Comparison of ENCODE assay signal across 1 cellular context in the genomic region with DNA sequence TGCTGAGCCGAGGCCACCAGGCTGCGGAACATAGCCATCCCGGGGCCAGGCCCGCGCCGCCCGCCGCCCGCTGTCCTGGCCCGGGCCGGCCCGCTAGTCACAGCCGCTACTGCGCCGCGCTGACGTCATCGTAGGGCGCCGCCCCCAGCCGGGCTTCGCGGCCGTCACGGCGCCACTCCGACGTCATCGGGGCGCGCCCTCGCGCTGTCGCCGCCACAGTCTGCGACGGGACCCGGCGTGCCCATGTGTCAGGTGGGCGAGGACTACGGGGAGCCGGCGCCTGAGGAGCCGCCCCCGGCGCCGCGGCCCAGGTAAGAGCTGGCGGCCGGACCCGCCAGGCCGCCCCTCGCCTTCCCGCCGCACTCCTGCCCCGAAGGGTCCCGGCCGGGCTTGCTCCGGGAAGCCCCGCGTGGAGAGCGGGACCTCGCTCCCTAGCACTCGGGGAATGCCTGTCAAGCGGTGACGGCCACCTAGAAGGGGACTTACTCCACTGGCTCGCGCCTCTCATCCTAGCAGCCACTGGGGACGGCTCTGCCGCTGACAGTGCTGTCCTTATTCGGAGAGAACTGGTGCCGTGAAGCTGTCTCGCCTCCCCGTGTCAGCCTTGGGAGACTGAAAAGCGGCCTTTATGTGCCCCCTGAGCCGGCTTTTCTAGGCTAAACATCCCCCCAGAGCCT.
TF ChIP-seq lines count a peak whose summit lies in the region.

A gene (plus strand): TSS at position 216 of the 677 bp plus-strand sequence. CDS start 28 bp downstream, at position 244.
A gene with protein sequence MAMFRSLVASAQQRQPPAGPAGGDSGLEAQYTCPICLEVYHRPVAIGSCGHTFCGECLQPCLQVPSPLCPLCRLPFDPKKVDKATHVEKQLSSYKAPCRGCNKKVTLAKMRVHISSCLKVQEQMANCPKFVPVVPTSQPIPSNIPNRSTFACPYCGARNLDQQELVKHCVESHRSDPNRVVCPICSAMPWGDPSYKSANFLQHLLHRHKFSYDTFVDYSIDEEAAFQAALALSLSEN (minus strand): TSS at position 121 of the 677 bp plus-strand sequence. CDS start 83 bp downstream, at position 38.

TF ChIP-seq in HepG2, 621 proteins besides CTCF, POLR2A, EP300 and RAD21 (continued from another document and continues in another):
- TF ChIP-seq, protein P1, sequence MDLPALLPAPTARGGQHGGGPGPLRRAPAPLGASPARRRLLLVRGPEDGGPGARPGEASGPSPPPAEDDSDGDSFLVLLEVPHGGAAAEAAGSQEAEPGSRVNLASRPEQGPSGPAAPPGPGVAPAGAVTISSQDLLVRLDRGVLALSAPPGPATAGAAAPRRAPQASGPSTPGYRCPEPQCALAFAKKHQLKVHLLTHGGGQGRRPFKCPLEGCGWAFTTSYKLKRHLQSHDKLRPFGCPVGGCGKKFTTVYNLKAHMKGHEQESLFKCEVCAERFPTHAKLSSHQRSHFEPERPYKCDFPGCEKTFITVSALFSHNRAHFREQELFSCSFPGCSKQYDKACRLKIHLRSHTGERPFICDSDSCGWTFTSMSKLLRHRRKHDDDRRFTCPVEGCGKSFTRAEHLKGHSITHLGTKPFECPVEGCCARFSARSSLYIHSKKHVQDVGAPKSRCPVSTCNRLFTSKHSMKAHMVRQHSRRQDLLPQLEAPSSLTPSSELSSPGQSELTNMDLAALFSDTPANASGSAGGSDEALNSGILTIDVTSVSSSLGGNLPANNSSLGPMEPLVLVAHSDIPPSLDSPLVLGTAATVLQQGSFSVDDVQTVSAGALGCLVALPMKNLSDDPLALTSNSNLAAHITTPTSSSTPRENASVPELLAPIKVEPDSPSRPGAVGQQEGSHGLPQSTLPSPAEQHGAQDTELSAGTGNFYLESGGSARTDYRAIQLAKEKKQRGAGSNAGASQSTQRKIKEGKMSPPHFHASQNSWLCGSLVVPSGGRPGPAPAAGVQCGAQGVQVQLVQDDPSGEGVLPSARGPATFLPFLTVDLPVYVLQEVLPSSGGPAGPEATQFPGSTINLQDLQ (CRISPR knock-in tag; IDR thresholded peaks at IDR 0.05) = peak; percentile 74; the same call in 1 of the 2 replicates
- TF ChIP-seq SIN3A (IDR thresholded peaks at IDR 0.05; ENCODE audit: borderline replicate concordance, low read depth, low read length) = peak; percentile 99
- no peak for TF ChIP-seq RCOR2 (CRISPR knock-in tag; IDR thresholded peaks at IDR 0.05)
- TF ChIP-seq ZNF563 (CRISPR knock-in tag; IDR thresholded peaks at IDR 0.05) = peak; percentile 77
- TF ChIP-seq ZNF17 (CRISPR knock-in tag; IDR thresholded peaks at IDR 0.05) = no peak
- no peak for TF ChIP-seq ZNF75D (CRISPR knock-in tag; IDR thresholded peaks at IDR 0.05; ENCODE audit: borderline replicate concordance)
- TF ChIP-seq GLI4 (CRISPR knock-in tag; IDR thresholded peaks at IDR 0.05; ENCODE audit: borderline replicate concordance) = no peak
- TF ChIP-seq GATAD2A (CRISPR knock-in tag; IDR thresholded peaks at IDR 0.05) = no peak
- TF ChIP-seq, protein P2, sequence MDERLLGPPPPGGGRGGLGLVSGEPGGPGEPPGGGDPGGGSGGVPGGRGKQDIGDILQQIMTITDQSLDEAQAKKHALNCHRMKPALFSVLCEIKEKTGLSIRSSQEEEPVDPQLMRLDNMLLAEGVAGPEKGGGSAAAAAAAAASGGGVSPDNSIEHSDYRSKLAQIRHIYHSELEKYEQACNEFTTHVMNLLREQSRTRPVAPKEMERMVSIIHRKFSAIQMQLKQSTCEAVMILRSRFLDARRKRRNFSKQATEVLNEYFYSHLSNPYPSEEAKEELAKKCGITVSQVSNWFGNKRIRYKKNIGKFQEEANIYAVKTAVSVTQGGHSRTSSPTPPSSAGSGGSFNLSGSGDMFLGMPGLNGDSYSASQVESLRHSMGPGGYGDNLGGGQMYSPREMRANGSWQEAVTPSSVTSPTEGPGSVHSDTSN (CRISPR knock-in tag; IDR thresholded peaks at IDR 0.05) = no peak
- TF ChIP-seq, protein P3, sequence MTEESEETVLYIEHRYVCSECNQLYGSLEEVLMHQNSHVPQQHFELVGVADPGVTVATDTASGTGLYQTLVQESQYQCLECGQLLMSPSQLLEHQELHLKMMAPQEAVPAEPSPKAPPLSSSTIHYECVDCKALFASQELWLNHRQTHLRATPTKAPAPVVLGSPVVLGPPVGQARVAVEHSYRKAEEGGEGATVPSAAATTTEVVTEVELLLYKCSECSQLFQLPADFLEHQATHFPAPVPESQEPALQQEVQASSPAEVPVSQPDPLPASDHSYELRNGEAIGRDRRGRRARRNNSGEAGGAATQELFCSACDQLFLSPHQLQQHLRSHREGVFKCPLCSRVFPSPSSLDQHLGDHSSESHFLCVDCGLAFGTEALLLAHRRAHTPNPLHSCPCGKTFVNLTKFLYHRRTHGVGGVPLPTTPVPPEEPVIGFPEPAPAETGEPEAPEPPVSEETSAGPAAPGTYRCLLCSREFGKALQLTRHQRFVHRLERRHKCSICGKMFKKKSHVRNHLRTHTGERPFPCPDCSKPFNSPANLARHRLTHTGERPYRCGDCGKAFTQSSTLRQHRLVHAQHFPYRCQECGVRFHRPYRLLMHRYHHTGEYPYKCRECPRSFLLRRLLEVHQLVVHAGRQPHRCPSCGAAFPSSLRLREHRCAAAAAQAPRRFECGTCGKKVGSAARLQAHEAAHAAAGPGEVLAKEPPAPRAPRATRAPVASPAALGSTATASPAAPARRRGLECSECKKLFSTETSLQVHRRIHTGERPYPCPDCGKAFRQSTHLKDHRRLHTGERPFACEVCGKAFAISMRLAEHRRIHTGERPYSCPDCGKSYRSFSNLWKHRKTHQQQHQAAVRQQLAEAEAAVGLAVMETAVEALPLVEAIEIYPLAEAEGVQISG (CRISPR knock-in tag; IDR thresholded peaks at IDR 0.05) = peak; percentile 94
- TF ChIP-seq, protein P4, sequence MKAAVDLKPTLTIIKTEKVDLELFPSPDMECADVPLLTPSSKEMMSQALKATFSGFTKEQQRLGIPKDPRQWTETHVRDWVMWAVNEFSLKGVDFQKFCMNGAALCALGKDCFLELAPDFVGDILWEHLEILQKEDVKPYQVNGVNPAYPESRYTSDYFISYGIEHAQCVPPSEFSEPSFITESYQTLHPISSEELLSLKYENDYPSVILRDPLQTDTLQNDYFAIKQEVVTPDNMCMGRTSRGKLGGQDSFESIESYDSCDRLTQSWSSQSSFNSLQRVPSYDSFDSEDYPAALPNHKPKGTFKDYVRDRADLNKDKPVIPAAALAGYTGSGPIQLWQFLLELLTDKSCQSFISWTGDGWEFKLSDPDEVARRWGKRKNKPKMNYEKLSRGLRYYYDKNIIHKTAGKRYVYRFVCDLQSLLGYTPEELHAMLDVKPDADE (CRISPR knock-in tag; IDR thresholded peaks at IDR 0.05) = no peak
- TF ChIP-seq, protein P5, sequence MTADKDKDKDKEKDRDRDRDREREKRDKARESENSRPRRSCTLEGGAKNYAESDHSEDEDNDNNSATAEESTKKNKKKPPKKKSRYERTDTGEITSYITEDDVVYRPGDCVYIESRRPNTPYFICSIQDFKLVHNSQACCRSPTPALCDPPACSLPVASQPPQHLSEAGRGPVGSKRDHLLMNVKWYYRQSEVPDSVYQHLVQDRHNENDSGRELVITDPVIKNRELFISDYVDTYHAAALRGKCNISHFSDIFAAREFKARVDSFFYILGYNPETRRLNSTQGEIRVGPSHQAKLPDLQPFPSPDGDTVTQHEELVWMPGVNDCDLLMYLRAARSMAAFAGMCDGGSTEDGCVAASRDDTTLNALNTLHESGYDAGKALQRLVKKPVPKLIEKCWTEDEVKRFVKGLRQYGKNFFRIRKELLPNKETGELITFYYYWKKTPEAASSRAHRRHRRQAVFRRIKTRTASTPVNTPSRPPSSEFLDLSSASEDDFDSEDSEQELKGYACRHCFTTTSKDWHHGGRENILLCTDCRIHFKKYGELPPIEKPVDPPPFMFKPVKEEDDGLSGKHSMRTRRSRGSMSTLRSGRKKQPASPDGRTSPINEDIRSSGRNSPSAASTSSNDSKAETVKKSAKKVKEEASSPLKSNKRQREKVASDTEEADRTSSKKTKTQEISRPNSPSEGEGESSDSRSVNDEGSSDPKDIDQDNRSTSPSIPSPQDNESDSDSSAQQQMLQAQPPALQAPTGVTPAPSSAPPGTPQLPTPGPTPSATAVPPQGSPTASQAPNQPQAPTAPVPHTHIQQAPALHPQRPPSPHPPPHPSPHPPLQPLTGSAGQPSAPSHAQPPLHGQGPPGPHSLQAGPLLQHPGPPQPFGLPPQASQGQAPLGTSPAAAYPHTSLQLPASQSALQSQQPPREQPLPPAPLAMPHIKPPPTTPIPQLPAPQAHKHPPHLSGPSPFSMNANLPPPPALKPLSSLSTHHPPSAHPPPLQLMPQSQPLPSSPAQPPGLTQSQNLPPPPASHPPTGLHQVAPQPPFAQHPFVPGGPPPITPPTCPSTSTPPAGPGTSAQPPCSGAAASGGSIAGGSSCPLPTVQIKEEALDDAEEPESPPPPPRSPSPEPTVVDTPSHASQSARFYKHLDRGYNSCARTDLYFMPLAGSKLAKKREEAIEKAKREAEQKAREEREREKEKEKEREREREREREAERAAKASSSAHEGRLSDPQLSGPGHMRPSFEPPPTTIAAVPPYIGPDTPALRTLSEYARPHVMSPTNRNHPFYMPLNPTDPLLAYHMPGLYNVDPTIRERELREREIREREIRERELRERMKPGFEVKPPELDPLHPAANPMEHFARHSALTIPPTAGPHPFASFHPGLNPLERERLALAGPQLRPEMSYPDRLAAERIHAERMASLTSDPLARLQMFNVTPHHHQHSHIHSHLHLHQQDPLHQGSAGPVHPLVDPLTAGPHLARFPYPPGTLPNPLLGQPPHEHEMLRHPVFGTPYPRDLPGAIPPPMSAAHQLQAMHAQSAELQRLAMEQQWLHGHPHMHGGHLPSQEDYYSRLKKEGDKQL (CRISPR knock-in tag; IDR thresholded peaks at IDR 0.05; ENCODE audit: low read depth) = 0 out of 2 replicates have a peak, but pooled peaks have one; percentile 51
- peak; percentile 47 for TF ChIP-seq ZBTB7B (CRISPR knock-in tag; IDR thresholded peaks at IDR 0.05)
- no peak for TF ChIP-seq IKZF1 (IDR thresholded peaks at IDR 0.05)
- TF ChIP-seq, protein P6, sequence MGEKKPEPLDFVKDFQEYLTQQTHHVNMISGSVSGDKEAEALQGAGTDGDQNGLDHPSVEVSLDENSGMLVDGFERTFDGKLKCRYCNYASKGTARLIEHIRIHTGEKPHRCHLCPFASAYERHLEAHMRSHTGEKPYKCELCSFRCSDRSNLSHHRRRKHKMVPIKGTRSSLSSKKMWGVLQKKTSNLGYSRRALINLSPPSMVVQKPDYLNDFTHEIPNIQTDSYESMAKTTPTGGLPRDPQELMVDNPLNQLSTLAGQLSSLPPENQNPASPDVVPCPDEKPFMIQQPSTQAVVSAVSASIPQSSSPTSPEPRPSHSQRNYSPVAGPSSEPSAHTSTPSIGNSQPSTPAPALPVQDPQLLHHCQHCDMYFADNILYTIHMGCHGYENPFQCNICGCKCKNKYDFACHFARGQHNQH (CRISPR knock-in tag; IDR thresholded peaks at IDR 0.05) = peak; percentile 67
- TF ChIP-seq, protein P7, sequence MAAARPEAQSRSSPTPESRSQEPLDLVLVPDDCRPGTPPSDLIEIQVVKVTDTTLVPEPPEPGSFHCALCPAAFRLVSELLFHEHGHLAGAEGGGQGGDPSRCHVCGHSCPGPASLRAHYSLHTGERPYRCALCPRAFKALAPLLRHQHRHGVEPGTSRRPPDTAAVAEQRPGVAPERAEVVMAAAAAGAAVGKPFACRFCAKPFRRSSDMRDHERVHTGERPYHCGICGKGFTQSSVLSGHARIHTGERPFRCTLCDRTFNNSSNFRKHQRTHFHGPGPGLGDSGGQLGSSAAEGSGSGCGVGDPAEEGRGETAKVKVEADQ (CRISPR knock-in tag; IDR thresholded peaks at IDR 0.05; ENCODE audit: borderline replicate concordance) = peak; percentile 95
- TF ChIP-seq ZBTB3 (CRISPR knock-in tag; IDR thresholded peaks at IDR 0.05; ENCODE audit: borderline replicate concordance, low read depth) = peak; percentile 70; the same call in 1 of the 2 replicates
- peak; percentile 96; the same call in 1 of the 2 replicates for TF ChIP-seq TBP (CRISPR knock-in tag; IDR thresholded peaks at IDR 0.05)
- peak; percentile 51 for TF ChIP-seq TAF15 (IDR thresholded peaks at IDR 0.05; ENCODE audit: low read depth, low read length, poor library complexity, severe bottlenecking)
- TF ChIP-seq HDAC2 (CRISPR knock-in tag; IDR thresholded peaks at IDR 0.05) = peak; percentile 90
- no peak for TF ChIP-seq NFE2 (CRISPR knock-in tag; IDR thresholded peaks at IDR 0.05)
- TF ChIP-seq ZNF382 (CRISPR knock-in tag; IDR thresholded peaks at IDR 0.05; ENCODE audit: borderline replicate concordance) = no peak
- TF ChIP-seq, protein P8, sequence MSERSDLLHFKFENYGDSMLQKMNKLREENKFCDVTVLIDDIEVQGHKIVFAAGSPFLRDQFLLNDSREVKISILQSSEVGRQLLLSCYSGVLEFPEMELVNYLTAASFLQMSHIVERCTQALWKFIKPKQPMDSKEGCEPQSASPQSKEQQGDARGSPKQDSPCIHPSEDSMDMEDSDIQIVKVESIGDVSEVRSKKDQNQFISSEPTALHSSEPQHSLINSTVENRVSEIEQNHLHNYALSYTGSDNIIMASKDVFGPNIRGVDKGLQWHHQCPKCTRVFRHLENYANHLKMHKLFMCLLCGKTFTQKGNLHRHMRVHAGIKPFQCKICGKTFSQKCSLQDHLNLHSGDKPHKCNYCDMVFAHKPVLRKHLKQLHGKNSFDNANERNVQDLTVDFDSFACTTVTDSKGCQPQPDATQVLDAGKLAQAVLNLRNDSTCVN (CRISPR knock-in tag; IDR thresholded peaks at IDR 0.05; ENCODE audit: borderline replicate concordance) = peak; percentile 68; the same call in 1 of the 2 replicates
- TF ChIP-seq, protein P9, sequence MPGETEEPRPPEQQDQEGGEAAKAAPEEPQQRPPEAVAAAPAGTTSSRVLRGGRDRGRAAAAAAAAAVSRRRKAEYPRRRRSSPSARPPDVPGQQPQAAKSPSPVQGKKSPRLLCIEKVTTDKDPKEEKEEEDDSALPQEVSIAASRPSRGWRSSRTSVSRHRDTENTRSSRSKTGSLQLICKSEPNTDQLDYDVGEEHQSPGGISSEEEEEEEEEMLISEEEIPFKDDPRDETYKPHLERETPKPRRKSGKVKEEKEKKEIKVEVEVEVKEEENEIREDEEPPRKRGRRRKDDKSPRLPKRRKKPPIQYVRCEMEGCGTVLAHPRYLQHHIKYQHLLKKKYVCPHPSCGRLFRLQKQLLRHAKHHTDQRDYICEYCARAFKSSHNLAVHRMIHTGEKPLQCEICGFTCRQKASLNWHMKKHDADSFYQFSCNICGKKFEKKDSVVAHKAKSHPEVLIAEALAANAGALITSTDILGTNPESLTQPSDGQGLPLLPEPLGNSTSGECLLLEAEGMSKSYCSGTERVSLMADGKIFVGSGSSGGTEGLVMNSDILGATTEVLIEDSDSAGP (CRISPR knock-in tag; IDR thresholded peaks at IDR 0.05; ENCODE audit: borderline replicate concordance) = peak; percentile 72
- TF ChIP-seq, protein P10, sequence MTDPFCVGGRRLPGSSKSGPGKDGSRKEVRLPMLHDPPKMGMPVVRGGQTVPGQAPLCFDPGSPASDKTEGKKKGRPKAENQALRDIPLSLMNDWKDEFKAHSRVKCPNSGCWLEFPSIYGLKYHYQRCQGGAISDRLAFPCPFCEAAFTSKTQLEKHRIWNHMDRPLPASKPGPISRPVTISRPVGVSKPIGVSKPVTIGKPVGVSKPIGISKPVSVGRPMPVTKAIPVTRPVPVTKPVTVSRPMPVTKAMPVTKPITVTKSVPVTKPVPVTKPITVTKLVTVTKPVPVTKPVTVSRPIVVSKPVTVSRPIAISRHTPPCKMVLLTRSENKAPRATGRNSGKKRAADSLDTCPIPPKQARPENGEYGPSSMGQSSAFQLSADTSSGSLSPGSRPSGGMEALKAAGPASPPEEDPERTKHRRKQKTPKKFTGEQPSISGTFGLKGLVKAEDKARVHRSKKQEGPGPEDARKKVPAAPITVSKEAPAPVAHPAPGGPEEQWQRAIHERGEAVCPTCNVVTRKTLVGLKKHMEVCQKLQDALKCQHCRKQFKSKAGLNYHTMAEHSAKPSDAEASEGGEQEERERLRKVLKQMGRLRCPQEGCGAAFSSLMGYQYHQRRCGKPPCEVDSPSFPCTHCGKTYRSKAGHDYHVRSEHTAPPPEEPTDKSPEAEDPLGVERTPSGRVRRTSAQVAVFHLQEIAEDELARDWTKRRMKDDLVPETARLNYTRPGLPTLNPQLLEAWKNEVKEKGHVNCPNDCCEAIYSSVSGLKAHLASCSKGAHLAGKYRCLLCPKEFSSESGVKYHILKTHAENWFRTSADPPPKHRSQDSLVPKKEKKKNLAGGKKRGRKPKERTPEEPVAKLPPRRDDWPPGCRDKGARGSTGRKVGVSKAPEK (CRISPR knock-in tag; IDR thresholded peaks at IDR 0.05; ENCODE audit: borderline replicate concordance) = no peak
